6 cellular contexts compared by ENCODE assay signal in the genomic region with DNA sequence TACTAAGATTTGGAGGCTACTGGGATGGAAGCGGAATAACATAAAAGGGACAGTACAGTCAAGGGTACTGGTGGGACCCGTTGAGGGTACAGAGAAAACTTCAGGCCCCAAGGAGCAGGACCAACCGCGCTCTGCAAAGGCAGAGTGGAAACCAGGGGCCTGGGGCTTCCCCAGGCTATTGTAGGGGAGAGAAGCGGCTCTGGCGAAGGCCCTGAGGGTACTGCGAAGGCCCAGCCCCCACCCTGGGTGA. TPM values are rescaled to one million over a fixed set of nuclear protein-coding genes. Genes with fewer than 3 reads are reported as not detected.
DNase-seq lines count a peak whose midpoint lies in the region; ATAC-seq and TF ChIP-seq lines count a peak whose summit lies in the region.

No MANE protein-coding gene starts in this region.

- CTCF ChIA-PET in AG04449 (lab: Yijun Ruan, JAX): interaction anchor here (1.2 to 34.3 kb wide), 5 partner anchors 8 to 42 kb away, joined by 4 to 816 read pairs (median 28); a partner anchor contains a TSS
- CTCF ChIA-PET in activated CD8-positive, alpha-beta T cell treated with anti-CD3 and anti-CD28 coated beads for 36 hours (lab: Charles Lee): interaction anchor here (1.4 to 12.7 kb wide), 5 partner anchors 8 to 79 kb away, joined by 6 to 313 read pairs (median 106); a partner anchor contains a TSS

- DNase-seq in AG04449 (ENCODE audit: low read depth, low spot score) (no peak), lower leg skin (ENCODE audit: low spot score in 2 of 2) (no peak), HuH-7 (ENCODE audit: low spot score) (no peak), GM10266 (ENCODE audit: extremely low spot score) (no peak), AML-193 (lab: John Stamatoyannopoulos, UW) (no peak)
- no peak for DNase-seq in activated CD8-positive, alpha-beta T cell treated with anti-CD3 and anti-CD28 coated beads for 36 hours

- no peaks in the 10 kb centered on the region for H3K36me3 Mint-ChIP-seq in activated CD8-positive, alpha-beta T cell treated with anti-CD3 and anti-CD28 coated beads for 36 hours (ENCODE audit: low read depth)

- WGBS in lower leg skin, 2 donors: 65 to 74% methylated on average over 4 to 7 of the region's 7 CpGs

- no peak for TF ChIP-seq POLR2A in lower leg skin (IDR thresholded peaks at IDR 0.05)

- H3K4me3 ChIP-seq in AG04449 (ENCODE audit: low read depth, low read length): peak overlapping the region; percentile 97
- H3K4me3 ChIP-seq in lower leg skin (ENCODE audit: low read depth, poor library complexity, severe bottlenecking): peak overlapping the region; percentile 13

- peak; percentile 12 for ATAC-seq in activated CD8-positive, alpha-beta T cell treated with anti-CD3 and anti-CD28 coated beads for 36 hours

- peaks cover 18% of the 10 kb centered on the region for H3K4me1 Mint-ChIP-seq in activated CD8-positive, alpha-beta T cell treated with anti-CD3 and anti-CD28 coated beads for 36 hours (ENCODE audit: low read depth)

- peak overlapping the region; percentile 34 for H3K4me3 Mint-ChIP-seq in activated CD8-positive, alpha-beta T cell treated with anti-CD3 and anti-CD28 coated beads for 36 hours

- peak overlapping the region; percentile 55 for H3K27ac Mint-ChIP-seq in activated CD8-positive, alpha-beta T cell treated with anti-CD3 and anti-CD28 coated beads for 36 hours

- H3K9me3 Mint-ChIP-seq in activated CD8-positive, alpha-beta T cell treated with anti-CD3 and anti-CD28 coated beads for 36 hours: no peaks in the 10 kb centered on the region

- no peak for TF ChIP-seq CTCF in AG04449 (IDR thresholded peaks at IDR 0.05; ENCODE audit: insufficient read depth, low read length, missing control alignments)
- no peak for TF ChIP-seq CTCF in activated CD8-positive, alpha-beta T cell treated with anti-CD3 and anti-CD28 coated beads for 36 hours (IDR thresholded peaks at IDR 0.05)
- TF ChIP-seq CTCF in lower leg skin (IDR thresholded peaks at IDR 0.05): no peak
- TF ChIP-seq CTCF in GM10266 (IDR thresholded peaks at IDR 0.05; ENCODE audit: control insufficient read depth, insufficient read depth, low read depth, missing control alignments): no peak

- POLR2A ChIA-PET in AG04449 (lab: Yijun Ruan, JAX): interaction anchor here (0.7 to 15.8 kb wide), 9 partner anchors 9 to 40 kb away, joined by 3 to 325 read pairs (median 13); a partner anchor contains a TSS
- POLR2A ChIA-PET in activated CD8-positive, alpha-beta T cell treated with anti-CD3 and anti-CD28 coated beads for 36 hours (lab: Charles Lee): interaction anchor here (2.4 kb wide), 1 partner anchor 25 kb away, joined by 12 read pairs; a partner anchor contains a TSS

- intact Hi-C loops in activated CD8-positive, alpha-beta T cell treated with anti-CD3 and anti-CD28 coated beads for 36 hours (cut with micrococcal nuclease): no loop called here
- intact Hi-C loops in lower leg skin (cut with DNase I; ENCODE audit: low total_unique reads): no loop called here

- no peaks in the 10 kb centered on the region for H3K27me3 Mint-ChIP-seq in activated CD8-positive, alpha-beta T cell treated with anti-CD3 and anti-CD28 coated beads for 36 hours

RNA-seq across cellular contexts. Expression of a gene that starts 0.4 kb away (rescaled TPM):
- 1 to 10 TPM; 4.8 to 5.3 TPM for total RNA-seq in activated CD8-positive, alpha-beta T cell treated with anti-CD3 and anti-CD28 coated beads for 36 hours
- 100 to 1,000 TPM in 1 of 4 donors, 10 to 100 TPM in 3; 36.3 to 190 (median 68.6) TPM for total RNA-seq in lower leg skin

RNA-seq across cellular contexts. Expression of a gene that starts 15.5 kb away (rescaled TPM):
- 1 to 10 TPM; 4.5 to 4.9 TPM for total RNA-seq in activated CD8-positive, alpha-beta T cell treated with anti-CD3 and anti-CD28 coated beads for 36 hours
- 10 to 100 TPM in 1 of 4 donors, 1 to 10 TPM in 2, under 1 TPM in 1; 0.25 to 22.2 (median 4.2) TPM for total RNA-seq in lower leg skin

RNA-seq across cellular contexts. Expression of a gene that starts 24.3 kb away (rescaled TPM):
- total RNA-seq in activated CD8-positive, alpha-beta T cell treated with anti-CD3 and anti-CD28 coated beads for 36 hours: 10 to 100 TPM; 16.0 to 19.9 TPM
- total RNA-seq in lower leg skin: 1 to 10 TPM in 2 of 4 donors, under 1 TPM in 2; 0.32 to 7.6 (median 0.86) TPM

RNA-seq across cellular contexts. Expression of a gene that starts 31.2 kb away (rescaled TPM):
- total RNA-seq in activated CD8-positive, alpha-beta T cell treated with anti-CD3 and anti-CD28 coated beads for 36 hours: 10 to 100 TPM; 12.1 to 13.7 TPM
- 10 to 100 TPM; 15.1 to 30.5 (median 21.2) TPM for total RNA-seq in lower leg skin

RNA-seq across cellular contexts. Expression of a gene that starts 31.5 kb away (rescaled TPM):
- total RNA-seq in activated CD8-positive, alpha-beta T cell treated with anti-CD3 and anti-CD28 coated beads for 36 hours: over 10,000 TPM; 13,164 to 13,311 TPM
- total RNA-seq in lower leg skin: over 10,000 TPM in 1 of 4 donors, 1,000 to 10,000 TPM in 3; 1,358 to 15,269 (median 4,926) TPM

Comparison
In these comparisons a context has a peak if more than half of its experiments do, and no peak if none do; other contexts are left out.
1. RNA of a gene that starts 0.4 kb away (total RNA-seq): 36.3 to 190 TPM in lower leg skin; 4.8 to 5.3 TPM in activated CD8-positive, alpha-beta T cell treated with anti-CD3 and anti-CD28 coated beads for 36 hours; every median in the first group is over 4 times any median in the second.